Comparison of ENCODE assay signal across 3 cellular contexts in genomic region chr11:118439656-118440055, GRCh38.
TF ChIP-seq lines count a peak whose summit lies in the region.

No MANE protein-coding gene starts in this region.

TF ChIP-seq in GM23338, 12 proteins besides CTCF, POLR2A, EP300 and RAD21 (continues in another document):
- TF ChIP-seq ETS1 (IDR thresholded peaks at IDR 0.05) (no peak), NANOG (IDR thresholded peaks at IDR 0.05; ENCODE audit: borderline replicate concordance) (no peak), EZH2 (IDR thresholded peaks at IDR 0.05; ENCODE audit: low read depth, unreplicated experiment) (no peak), REST (IDR thresholded peaks at IDR 0.05; ENCODE audit: unreplicated experiment) (no peak), JUNB (IDR thresholded peaks at IDR 0.05; ENCODE audit: unreplicated experiment) (no peak), ZNF331 (CRISPR knock-in tag; IDR thresholded peaks at IDR 0.05; ENCODE audit: low read depth) (no peak), ZNF114 (CRISPR knock-in tag; IDR thresholded peaks at IDR 0.05) (no peak)

TF ChIP-seq in GM12878, 131 proteins besides CTCF, POLR2A, EP300 and RAD21:
- TF ChIP-seq SPI1 (IDR thresholded peaks at IDR 0.05; ENCODE audit: borderline replicate concordance, insufficient read depth, low read depth, low read length): no peak
- no peak for TF ChIP-seq BHLHE40 (IDR thresholded peaks at IDR 0.05; ENCODE audit: borderline replicate concordance in 1 of 2, low read depth in 2 of 2, low read length in 1 of 2)
- no peak for TF ChIP-seq JUND (IDR thresholded peaks at IDR 0.05; ENCODE audit: low read depth, low read length)
- no peak for TF ChIP-seq GATAD2B (conservative IDR thresholded peaks at IDR 0.05; ENCODE audit: low read depth)
- no peak for TF ChIP-seq MTA3 (IDR thresholded peaks at IDR 0.05; ENCODE audit: borderline replicate concordance, low read length)
- TF ChIP-seq STAT1 (conservative IDR thresholded peaks at IDR 0.05): no peak
- TF ChIP-seq BACH1 (IDR thresholded peaks at IDR 0.05; ENCODE audit: borderline replicate concordance): no peak
- TF ChIP-seq BCL11A (IDR thresholded peaks at IDR 0.05; ENCODE audit: low read depth, low read length): no peak
- no peak for TF ChIP-seq SMAD1 (IDR thresholded peaks at IDR 0.05; ENCODE audit: low read depth, partially characterized antibody)

TF ChIP-seq in neural cell, 6 proteins besides CTCF, POLR2A, EP300 and RAD21:
- TF ChIP-seq EZH2 (IDR thresholded peaks at IDR 0.05; ENCODE audit: borderline replicate concordance, insufficient read depth, low read length, poor library complexity, severe bottlenecking): no peak
- no peak for TF ChIP-seq REST (IDR thresholded peaks at IDR 0.05; ENCODE audit: borderline replicate concordance)
- TF ChIP-seq MXI1 (conservative IDR thresholded peaks at IDR 0.05; ENCODE audit: poor library complexity, severe bottlenecking): no peak
- no peak for TF ChIP-seq SMC3 (conservative IDR thresholded peaks at IDR 0.05; ENCODE audit: poor library complexity)
- no peak for TF ChIP-seq TAF1 (IDR thresholded peaks at IDR 0.05; ENCODE audit: low read depth)
- no peak for TF ChIP-seq POLR2AphosphoS5 (IDR thresholded peaks at IDR 0.05)
